ENCODE assay signal across 15 cellular contexts in genomic region chrX:106608016-106608415, GRCh38. TPM values are rescaled to one million over a fixed set of nuclear protein-coding genes. Genes with fewer than 3 reads are reported as not detected.
DNase-seq lines count a peak whose midpoint lies in the region; ATAC-seq and TF ChIP-seq lines count a peak whose summit lies in the region.
"Had no signal": no experiment of that assay in that cellular context is flagged by ENCODE, and none has a peak within 500 bp of the region (broad histone marks: within the 10 kb centered on the region; RNA-seq: fewer than 3 reads in every experiment).

No MANE protein-coding gene starts in this region.

- CTCF ChIA-PET in SK-N-SH (lab: Yijun Ruan, JAX), result no interaction called here

- H4K20me1 ChIP-seq in SK-N-SH (ENCODE audit: insufficient read depth), result no peaks in the 10 kb centered on the region

- H3K4me3 ChIP-seq in mesendoderm (ENCODE audit: low read length) (no peak overlapping the region), SK-N-SH (ENCODE audit: low read depth in 2 of 2, low read length in 1 of 2) (no peak overlapping the region)
- H3K4me3 ChIP-seq: GM23248 had no signal

- H3K4me2 ChIP-seq in mesendoderm (ENCODE audit: low read length) (no peak overlapping the region), SK-N-SH (no peak overlapping the region)

- H3K4me1 ChIP-seq in mesendoderm (ENCODE audit: control insufficient read depth, low read depth, low read length) (no peaks in the 10 kb centered on the region), SK-N-SH (ENCODE audit: control insufficient read depth in 1 of 2, insufficient read depth in 2 of 2, low read depth in 1 of 2, low read length in 1 of 2) (peaks cover 0 to 4% of the 10 kb centered on the region in 2 experiments; a peak in 1 of 4 replicates)

- TF ChIP-seq CTCF in SK-N-SH (IDR thresholded peaks at IDR 0.05), result no peak

- no peak overlapping the region for H2BK120ac ChIP-seq in mesendoderm (ENCODE audit: low read depth, low read length)

- H4K8ac ChIP-seq in mesendoderm (ENCODE audit: low read depth, low read length), result no peak overlapping the region

- TF ChIP-seq EP300 in SK-N-SH (IDR thresholded peaks at IDR 0.05; ENCODE audit: borderline replicate concordance in 1 of 2, low read depth in 1 of 2, low read length in 1 of 2), result no peak

- H3K56ac ChIP-seq in mesendoderm (ENCODE audit: low read length), result no peak overlapping the region

- H3K23ac ChIP-seq in mesendoderm (ENCODE audit: low read length), result no peak overlapping the region

- ATAC-seq in HG03175 (IDR thresholded peaks at IDR 0.05; ENCODE audit: unreplicated experiment) (no peak), GM19023 (IDR thresholded peaks at IDR 0.05; ENCODE audit: unreplicated experiment) (no peak)

- no peak overlapping the region for H3K4me3 Mint-ChIP-seq in T-helper 2 cell treated with Interferon-gamma antibody and Interleukin-4, amounts not matched to agents 5 μg/mL and 100 μg/mL, for 36 hours
- H3K4me3 Mint-ChIP-seq: type B pancreatic cell had no signal

- no peak overlapping the region for H3K4ac ChIP-seq in mesendoderm (ENCODE audit: low read depth, low read length)

- no peak overlapping the region for H2AK5ac ChIP-seq in mesendoderm (ENCODE audit: low read length)

- H3F3A ChIP-seq in SK-N-SH (replicated peaks; ENCODE audit: insufficient read depth), result no peaks in the 10 kb centered on the region

- peak in 4 of 5 experiments; percentile 7 to 61 (median 44) for DNase-seq in T-helper 2 cell
- DNase-seq in T-helper 2 cell treated with Interferon-gamma antibody and Interleukin-4, amounts not matched to agents 5 μg/mL and 100 μg/mL, for 36 hours (ENCODE audit: low spot score), result no peak
- peak; percentile 76 for DNase-seq in NCI-H1105 treated with DMSO at 0.1 percent for 48 hours (lab: John Stamatoyannopoulos, UW)
- peak; percentile 17 for DNase-seq in T-helper 9 cell
- peak; percentile 70 for DNase-seq in mesendoderm
- DNase-seq in SK-N-SH, result no peak
- DNase-seq: activated CD8-positive, alpha-beta memory T cell treated with anti-CD3 and anti-CD28 coated beads, Interleukin-2, amount 50 U/mL, for 48 hours; DND-41; effector CD4-positive, alpha-beta T cell; foreskin melanocyte; GM23248; NCI-H82 had no signal

- no peak overlapping the region for H2BK15ac ChIP-seq in mesendoderm (replicated peaks; ENCODE audit: low read depth)

- H3K36me3 ChIP-seq in mesendoderm (ENCODE audit: control insufficient read depth, insufficient read depth, low read length) (no peaks in the 10 kb centered on the region), SK-N-SH (replicated peaks in 1 of 2; ENCODE audit: control insufficient read depth in 1 of 2, insufficient read depth in 2 of 2, low read length in 1 of 2) (no peaks in the 10 kb centered on the region)

- H3K9me2 ChIP-seq in SK-N-SH, result no peaks in the 10 kb centered on the region

- H3K9me3 ChIP-seq in SK-N-SH, result no peaks in the 10 kb centered on the region

- WGBS in mesendoderm (ENCODE audit: extremely low coverage, insufficient coverage, low lambda C conversion rate), result no CpG with 5 or more reads among the region's 6 CpGs
- WGBS in SK-N-SH (ENCODE audit: low lambda C conversion rate), result 11% methylated on average over 6 of the region's 6 CpGs

- no peak overlapping the region for H3K18ac ChIP-seq in mesendoderm (ENCODE audit: low read length)

- no peak overlapping the region for H4K5ac ChIP-seq in mesendoderm (ENCODE audit: low read length)

- peaks cover 13% of the 10 kb centered on the region for H3K4me1 Mint-ChIP-seq in T-helper 2 cell treated with Interferon-gamma antibody and Interleukin-4, amounts not matched to agents 5 μg/mL and 100 μg/mL, for 36 hours (ENCODE audit: low read depth)

- no peaks in the 10 kb centered on the region for H3K36me3 Mint-ChIP-seq in T-helper 2 cell treated with Interferon-gamma antibody and Interleukin-4, amounts not matched to agents 5 μg/mL and 100 μg/mL, for 36 hours (ENCODE audit: low read depth)
- H3K36me3 Mint-ChIP-seq: type B pancreatic cell had no signal

- no peaks in the 10 kb centered on the region for H3K9me3 Mint-ChIP-seq in T-helper 2 cell treated with Interferon-gamma antibody and Interleukin-4, amounts not matched to agents 5 μg/mL and 100 μg/mL, for 36 hours
- H3K9me3 Mint-ChIP-seq: type B pancreatic cell had no signal

- H3K9ac ChIP-seq in mesendoderm (ENCODE audit: low read length) (no peak overlapping the region), SK-N-SH (no peak overlapping the region)
- H3K9ac ChIP-seq: GM23248 had no signal

- TF ChIP-seq RAD21 in SK-N-SH (IDR thresholded peaks at IDR 0.05; ENCODE audit: low read length), result no peak

- H3K27ac Mint-ChIP-seq in T-helper 2 cell treated with Interferon-gamma antibody and Interleukin-4, amounts not matched to agents 5 μg/mL and 100 μg/mL, for 36 hours, result no peak overlapping the region
- H3K27ac Mint-ChIP-seq: type B pancreatic cell had no signal

- POLR2A ChIA-PET in SK-N-SH (lab: Yijun Ruan, JAX), result no interaction called here

- H3K79me2 ChIP-seq in mesendoderm (ENCODE audit: control insufficient read depth, insufficient read depth, low read length), result no peaks in the 10 kb centered on the region
- H3K79me2 ChIP-seq in SK-N-SH (ENCODE audit: insufficient read depth), result no peaks in the 10 kb centered on the region

- H3K79me1 ChIP-seq in mesendoderm (ENCODE audit: low read length), result no peaks in the 10 kb centered on the region

- no peak overlapping the region for H3K27ac ChIP-seq in mesendoderm (ENCODE audit: low read depth, low read length)
- no peak overlapping the region for H3K27ac ChIP-seq in SK-N-SH (ENCODE audit: low read depth in 2 of 2, low read length in 1 of 2)
- H3K27ac ChIP-seq: GM23248 had no signal

- H2AFZ ChIP-seq in SK-N-SH (ENCODE audit: low read depth), result no peak overlapping the region
- H2AFZ ChIP-seq: GM23248 had no signal

- no peaks in the 10 kb centered on the region for H3K27me3 Mint-ChIP-seq in T-helper 2 cell treated with Interferon-gamma antibody and Interleukin-4, amounts not matched to agents 5 μg/mL and 100 μg/mL, for 36 hours (ENCODE audit: low read depth)

- H3K27me3 ChIP-seq in mesendoderm (ENCODE audit: insufficient read depth, low read length, poor library complexity), result no peaks in the 10 kb centered on the region
- peaks cover 25% of the 10 kb centered on the region; the same call in 1 of the 2 replicates for H3K27me3 ChIP-seq in SK-N-SH (ENCODE audit: insufficient read depth)

- H2BK5ac ChIP-seq in mesendoderm (ENCODE audit: low read length), result no peak overlapping the region

TF ChIP-seq in SK-N-SH, 30 proteins besides CTCF, POLR2A, EP300 and RAD21:
- no peak for TF ChIP-seq FOSL2 (IDR thresholded peaks at IDR 0.05; ENCODE audit: borderline replicate concordance, low read depth)

RNA-seq across cellular contexts. Expression of gene RADX, which starts 3.8 kb away (rescaled TPM):
- polyA plus RNA-seq in mesendoderm (2013, experiment 1 of 2), result 2.5 TPM
- 2.0 TPM for polyA plus RNA-seq in mesendoderm (2013, experiment 2 of 2)
- polyA plus RNA-seq in SK-N-SH (2012; rRNA removed), result not detected in 2 replicates
- not detected in 2 replicates for polyA plus RNA-seq in SK-N-SH (2012; cell fraction: cytosol; rRNA removed)
- not detected in 2 replicates for polyA plus RNA-seq in SK-N-SH (2012; cell fraction: nucleus; rRNA removed)

Comparison
In these comparisons a context has a peak if more than half of its experiments do, and no peak if none do; other contexts are left out.
1. DNase-seq: peak in T-helper 2 cell (4 of 5), NCI-H1105 treated with DMSO at 0.1 percent for 48 hours (single experiment), T-helper 9 cell (single experiment) and mesendoderm (single experiment); none in T-helper 2 cell treated with Interferon-gamma antibody and Interleukin-4, amounts not matched to agents 5 μg/mL and 100 μg/mL, for 36 hours (single experiment) and SK-N-SH (single experiment).